21 cellular contexts compared by ENCODE assay signal in the genomic region with DNA sequence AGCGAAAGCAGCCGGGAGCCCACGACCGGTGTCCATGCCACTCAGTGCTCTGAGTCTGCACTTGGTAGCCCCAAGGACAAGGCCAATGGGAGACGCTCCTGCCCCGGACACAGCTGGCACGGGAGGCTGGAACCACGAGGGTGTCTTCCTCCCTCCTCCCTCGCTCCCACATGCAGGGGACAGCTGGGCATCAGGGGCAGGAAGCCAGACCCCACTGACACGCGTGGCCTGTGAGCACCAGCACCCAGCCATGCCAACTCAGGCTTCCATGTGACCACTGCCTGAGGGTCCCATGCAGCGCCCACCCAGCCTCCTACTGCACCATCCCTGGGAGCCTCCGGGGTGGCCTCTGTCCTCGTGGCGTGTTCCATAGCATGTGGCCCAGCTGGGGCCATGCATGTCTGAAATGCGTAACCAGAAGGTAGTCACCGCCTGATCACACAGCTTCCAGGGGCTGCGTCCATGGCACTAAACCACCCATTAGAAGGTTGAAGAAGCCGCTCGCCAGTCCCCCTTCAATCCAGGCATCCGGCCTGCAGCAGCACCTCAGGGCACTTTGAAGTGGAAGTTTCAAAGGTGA.
"Had no signal": no experiment of that assay in that cellular context is flagged by ENCODE, and none has a peak within 500 bp of the region (broad histone marks: within the 10 kb centered on the region; RNA-seq: fewer than 3 reads in every experiment).

No MANE protein-coding gene starts in this region.

- H3K9me3 ChIP-seq: MG63, SK-N-SH had no signal

- ATAC-seq: HepG2 had no signal

- H3K36me3 ChIP-seq: MG63 had no signal

- H3K27me3 ChIP-seq: MG63 had no signal

- DNase-seq: IMR-90, Karpas-422, KG1, MG63, NCI-H1092, NCI-H1105 treated with DMSO at 0.1 percent for 48 hours, NCI-H1417 treated with DMSO at 0.1 percent for 48 hours, NCI-H146, NCI-H1694 treated with DMSO at 0.1 percent for 48 hours, NCI-H1930, NCI-H2081, NCI-H2107, NCI-H2227 treated with DMSO at 0.1 percent for 48 hours, NCI-H524, NCI-H526 treated with DMSO at 0.1 percent for 48 hours, NCI-H774, RPMI8226, SHP77, SK-N-SH, SW 1271 had no signal

- H3K4me3 ChIP-seq: MG63 had no signal
